Comparison of ENCODE assay signal across 1 cellular context in genomic region chr2:165953655-165954606, GRCh38.
TF ChIP-seq lines count a peak whose summit lies in the region.

TTC21B (minus strand) TSS chr2:165953776; CDS start chr2:165953705, 71 bp downstream.

TF ChIP-seq in HepG2, 621 proteins besides CTCF, POLR2A, EP300 and RAD21 (continued from another document and continues in another):
- TF ChIP-seq, protein P1, sequence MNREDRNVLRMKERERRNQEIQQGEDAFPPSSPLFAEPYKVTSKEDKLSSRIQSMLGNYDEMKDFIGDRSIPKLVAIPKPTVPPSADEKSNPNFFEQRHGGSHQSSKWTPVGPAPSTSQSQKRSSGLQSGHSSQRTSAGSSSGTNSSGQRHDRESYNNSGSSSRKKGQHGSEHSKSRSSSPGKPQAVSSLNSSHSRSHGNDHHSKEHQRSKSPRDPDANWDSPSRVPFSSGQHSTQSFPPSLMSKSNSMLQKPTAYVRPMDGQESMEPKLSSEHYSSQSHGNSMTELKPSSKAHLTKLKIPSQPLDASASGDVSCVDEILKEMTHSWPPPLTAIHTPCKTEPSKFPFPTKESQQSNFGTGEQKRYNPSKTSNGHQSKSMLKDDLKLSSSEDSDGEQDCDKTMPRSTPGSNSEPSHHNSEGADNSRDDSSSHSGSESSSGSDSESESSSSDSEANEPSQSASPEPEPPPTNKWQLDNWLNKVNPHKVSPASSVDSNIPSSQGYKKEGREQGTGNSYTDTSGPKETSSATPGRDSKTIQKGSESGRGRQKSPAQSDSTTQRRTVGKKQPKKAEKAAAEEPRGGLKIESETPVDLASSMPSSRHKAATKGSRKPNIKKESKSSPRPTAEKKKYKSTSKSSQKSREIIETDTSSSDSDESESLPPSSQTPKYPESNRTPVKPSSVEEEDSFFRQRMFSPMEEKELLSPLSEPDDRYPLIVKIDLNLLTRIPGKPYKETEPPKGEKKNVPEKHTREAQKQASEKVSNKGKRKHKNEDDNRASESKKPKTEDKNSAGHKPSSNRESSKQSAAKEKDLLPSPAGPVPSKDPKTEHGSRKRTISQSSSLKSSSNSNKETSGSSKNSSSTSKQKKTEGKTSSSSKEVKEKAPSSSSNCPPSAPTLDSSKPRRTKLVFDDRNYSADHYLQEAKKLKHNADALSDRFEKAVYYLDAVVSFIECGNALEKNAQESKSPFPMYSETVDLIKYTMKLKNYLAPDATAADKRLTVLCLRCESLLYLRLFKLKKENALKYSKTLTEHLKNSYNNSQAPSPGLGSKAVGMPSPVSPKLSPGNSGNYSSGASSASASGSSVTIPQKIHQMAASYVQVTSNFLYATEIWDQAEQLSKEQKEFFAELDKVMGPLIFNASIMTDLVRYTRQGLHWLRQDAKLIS (CRISPR knock-in tag; IDR thresholded peaks at IDR 0.05), result no peak
- TF ChIP-seq ZNF326 (CRISPR knock-in tag; IDR thresholded peaks at IDR 0.05; ENCODE audit: borderline replicate concordance) (no peak), TGIF2 (CRISPR knock-in tag; IDR thresholded peaks at IDR 0.05) (no peak; the same call in 1 of the 2 replicates), ZNF230 (CRISPR knock-in tag; IDR thresholded peaks at IDR 0.05) (peak; percentile 71), ASH2L (IDR thresholded peaks at IDR 0.05; ENCODE audit: insufficient read length, low read depth, low read length) (peak; percentile 97), RBM22 (optimal IDR thresholded peaks at IDR 0.05; ENCODE audit: low read length) (peak; percentile 58), ZNF121 (CRISPR knock-in tag; IDR thresholded peaks at IDR 0.05) (peak; percentile 76), ZNF263 (CRISPR knock-in tag; IDR thresholded peaks at IDR 0.05) (peak; percentile 65), MLX (CRISPR knock-in tag; IDR thresholded peaks at IDR 0.05) (peak; percentile 53), HMGXB4 (CRISPR knock-in tag; IDR thresholded peaks at IDR 0.05; ENCODE audit: borderline replicate concordance in 1 of 2, low read depth in 1 of 2) (peak; percentile 94 to 98), MEIS2 (CRISPR knock-in tag; IDR thresholded peaks at IDR 0.05) (peak; percentile 93), ZSCAN30 (CRISPR knock-in tag; IDR thresholded peaks at IDR 0.05) (no peak), ZNF850 (CRISPR knock-in tag; conservative IDR thresholded peaks at IDR 0.05) (no peak), ZNF724P (CRISPR knock-in tag; IDR thresholded peaks at IDR 0.05; ENCODE audit: borderline replicate concordance) (peak; percentile 87), GZF1 (CRISPR knock-in tag; IDR thresholded peaks at IDR 0.05) (peak; percentile 95), ZNF431 (CRISPR knock-in tag; IDR thresholded peaks at IDR 0.05; ENCODE audit: borderline replicate concordance, low read depth) (peak; percentile 85), KAT8 (CRISPR knock-in tag; IDR thresholded peaks at IDR 0.05) (peak; percentile 90), UBTF (CRISPR knock-in tag; IDR thresholded peaks at IDR 0.05) (peak; percentile 99), ZBTB42 (CRISPR knock-in tag; IDR thresholded peaks at IDR 0.05) (peak; percentile 65; the same call in 1 of the 2 replicates), ZNF234 (CRISPR knock-in tag; conservative IDR thresholded peaks at IDR 0.05) (no peak), RXRA (CRISPR knock-in tag; IDR thresholded peaks at IDR 0.05) (peak; percentile 90), ZNF780A (CRISPR knock-in tag; IDR thresholded peaks at IDR 0.05) (peak; percentile 70; the same call in 1 of the 2 replicates), TRIM24 (CRISPR knock-in tag; IDR thresholded peaks at IDR 0.05) (no peak), ZNF382 (CRISPR knock-in tag; IDR thresholded peaks at IDR 0.05; ENCODE audit: borderline replicate concordance) (no peak), ZNF644 (CRISPR knock-in tag; IDR thresholded peaks at IDR 0.05; ENCODE audit: low read depth) (no peak; the same call in 1 of the 2 replicates), KDM5B (CRISPR knock-in tag; IDR thresholded peaks at IDR 0.05; ENCODE audit: borderline replicate concordance) (peak; percentile 93; the same call in 1 of the 2 replicates), ARID2 (CRISPR knock-in tag; IDR thresholded peaks at IDR 0.05; ENCODE audit: borderline replicate concordance) (peak; percentile 74; the same call in 1 of the 2 replicates), KLF16 (CRISPR knock-in tag; IDR thresholded peaks at IDR 0.05) (peak; percentile 14 to 82; a peak in 3 of 4 replicates), FOXK2 (IDR thresholded peaks at IDR 0.05) (no peak), SALL1 (CRISPR knock-in tag; IDR thresholded peaks at IDR 0.05) (peak; percentile 83)
- TF ChIP-seq, protein P2, sequence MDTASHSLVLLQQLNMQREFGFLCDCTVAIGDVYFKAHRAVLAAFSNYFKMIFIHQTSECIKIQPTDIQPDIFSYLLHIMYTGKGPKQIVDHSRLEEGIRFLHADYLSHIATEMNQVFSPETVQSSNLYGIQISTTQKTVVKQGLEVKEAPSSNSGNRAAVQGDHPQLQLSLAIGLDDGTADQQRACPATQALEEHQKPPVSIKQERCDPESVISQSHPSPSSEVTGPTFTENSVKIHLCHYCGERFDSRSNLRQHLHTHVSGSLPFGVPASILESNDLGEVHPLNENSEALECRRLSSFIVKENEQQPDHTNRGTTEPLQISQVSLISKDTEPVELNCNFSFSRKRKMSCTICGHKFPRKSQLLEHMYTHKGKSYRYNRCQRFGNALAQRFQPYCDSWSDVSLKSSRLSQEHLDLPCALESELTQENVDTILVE (CRISPR knock-in tag; IDR thresholded peaks at IDR 0.05), result no peak
- TF ChIP-seq, protein P3, sequence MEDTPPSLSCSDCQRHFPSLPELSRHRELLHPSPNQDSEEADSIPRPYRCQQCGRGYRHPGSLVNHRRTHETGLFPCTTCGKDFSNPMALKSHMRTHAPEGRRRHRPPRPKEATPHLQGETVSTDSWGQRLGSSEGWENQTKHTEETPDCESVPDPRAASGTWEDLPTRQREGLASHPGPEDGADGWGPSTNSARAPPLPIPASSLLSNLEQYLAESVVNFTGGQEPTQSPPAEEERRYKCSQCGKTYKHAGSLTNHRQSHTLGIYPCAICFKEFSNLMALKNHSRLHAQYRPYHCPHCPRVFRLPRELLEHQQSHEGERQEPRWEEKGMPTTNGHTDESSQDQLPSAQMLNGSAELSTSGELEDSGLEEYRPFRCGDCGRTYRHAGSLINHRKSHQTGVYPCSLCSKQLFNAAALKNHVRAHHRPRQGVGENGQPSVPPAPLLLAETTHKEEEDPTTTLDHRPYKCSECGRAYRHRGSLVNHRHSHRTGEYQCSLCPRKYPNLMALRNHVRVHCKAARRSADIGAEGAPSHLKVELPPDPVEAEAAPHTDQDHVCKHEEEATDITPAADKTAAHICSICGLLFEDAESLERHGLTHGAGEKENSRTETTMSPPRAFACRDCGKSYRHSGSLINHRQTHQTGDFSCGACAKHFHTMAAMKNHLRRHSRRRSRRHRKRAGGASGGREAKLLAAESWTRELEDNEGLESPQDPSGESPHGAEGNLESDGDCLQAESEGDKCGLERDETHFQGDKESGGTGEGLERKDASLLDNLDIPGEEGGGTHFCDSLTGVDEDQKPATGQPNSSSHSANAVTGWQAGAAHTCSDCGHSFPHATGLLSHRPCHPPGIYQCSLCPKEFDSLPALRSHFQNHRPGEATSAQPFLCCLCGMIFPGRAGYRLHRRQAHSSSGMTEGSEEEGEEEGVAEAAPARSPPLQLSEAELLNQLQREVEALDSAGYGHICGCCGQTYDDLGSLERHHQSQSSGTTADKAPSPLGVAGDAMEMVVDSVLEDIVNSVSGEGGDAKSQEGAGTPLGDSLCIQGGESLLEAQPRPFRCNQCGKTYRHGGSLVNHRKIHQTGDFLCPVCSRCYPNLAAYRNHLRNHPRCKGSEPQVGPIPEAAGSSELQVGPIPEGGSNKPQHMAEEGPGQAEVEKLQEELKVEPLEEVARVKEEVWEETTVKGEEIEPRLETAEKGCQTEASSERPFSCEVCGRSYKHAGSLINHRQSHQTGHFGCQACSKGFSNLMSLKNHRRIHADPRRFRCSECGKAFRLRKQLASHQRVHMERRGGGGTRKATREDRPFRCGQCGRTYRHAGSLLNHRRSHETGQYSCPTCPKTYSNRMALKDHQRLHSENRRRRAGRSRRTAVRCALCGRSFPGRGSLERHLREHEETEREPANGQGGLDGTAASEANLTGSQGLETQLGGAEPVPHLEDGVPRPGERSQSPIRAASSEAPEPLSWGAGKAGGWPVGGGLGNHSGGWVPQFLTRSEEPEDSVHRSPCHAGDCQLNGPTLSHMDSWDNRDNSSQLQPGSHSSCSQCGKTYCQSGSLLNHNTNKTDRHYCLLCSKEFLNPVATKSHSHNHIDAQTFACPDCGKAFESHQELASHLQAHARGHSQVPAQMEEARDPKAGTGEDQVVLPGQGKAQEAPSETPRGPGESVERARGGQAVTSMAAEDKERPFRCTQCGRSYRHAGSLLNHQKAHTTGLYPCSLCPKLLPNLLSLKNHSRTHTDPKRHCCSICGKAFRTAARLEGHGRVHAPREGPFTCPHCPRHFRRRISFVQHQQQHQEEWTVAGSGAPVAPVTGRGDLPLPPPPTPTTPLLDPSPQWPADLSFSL (CRISPR knock-in tag; IDR thresholded peaks at IDR 0.05), result no peak
- TF ChIP-seq, protein P4, sequence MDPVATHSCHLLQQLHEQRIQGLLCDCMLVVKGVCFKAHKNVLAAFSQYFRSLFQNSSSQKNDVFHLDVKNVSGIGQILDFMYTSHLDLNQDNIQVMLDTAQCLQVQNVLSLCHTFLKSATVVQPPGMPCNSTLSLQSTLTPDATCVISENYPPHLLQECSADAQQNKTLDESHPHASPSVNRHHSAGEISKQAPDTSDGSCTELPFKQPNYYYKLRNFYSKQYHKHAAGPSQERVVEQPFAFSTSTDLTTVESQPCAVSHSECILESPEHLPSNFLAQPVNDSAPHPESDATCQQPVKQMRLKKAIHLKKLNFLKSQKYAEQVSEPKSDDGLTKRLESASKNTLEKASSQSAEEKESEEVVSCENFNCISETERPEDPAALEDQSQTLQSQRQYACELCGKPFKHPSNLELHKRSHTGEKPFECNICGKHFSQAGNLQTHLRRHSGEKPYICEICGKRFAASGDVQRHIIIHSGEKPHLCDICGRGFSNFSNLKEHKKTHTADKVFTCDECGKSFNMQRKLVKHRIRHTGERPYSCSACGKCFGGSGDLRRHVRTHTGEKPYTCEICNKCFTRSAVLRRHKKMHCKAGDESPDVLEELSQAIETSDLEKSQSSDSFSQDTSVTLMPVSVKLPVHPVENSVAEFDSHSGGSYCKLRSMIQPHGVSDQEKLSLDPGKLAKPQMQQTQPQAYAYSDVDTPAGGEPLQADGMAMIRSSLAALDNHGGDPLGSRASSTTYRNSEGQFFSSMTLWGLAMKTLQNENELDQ (CRISPR knock-in tag; IDR thresholded peaks at IDR 0.05; ENCODE audit: borderline replicate concordance), result no peak
- TF ChIP-seq, protein P5, sequence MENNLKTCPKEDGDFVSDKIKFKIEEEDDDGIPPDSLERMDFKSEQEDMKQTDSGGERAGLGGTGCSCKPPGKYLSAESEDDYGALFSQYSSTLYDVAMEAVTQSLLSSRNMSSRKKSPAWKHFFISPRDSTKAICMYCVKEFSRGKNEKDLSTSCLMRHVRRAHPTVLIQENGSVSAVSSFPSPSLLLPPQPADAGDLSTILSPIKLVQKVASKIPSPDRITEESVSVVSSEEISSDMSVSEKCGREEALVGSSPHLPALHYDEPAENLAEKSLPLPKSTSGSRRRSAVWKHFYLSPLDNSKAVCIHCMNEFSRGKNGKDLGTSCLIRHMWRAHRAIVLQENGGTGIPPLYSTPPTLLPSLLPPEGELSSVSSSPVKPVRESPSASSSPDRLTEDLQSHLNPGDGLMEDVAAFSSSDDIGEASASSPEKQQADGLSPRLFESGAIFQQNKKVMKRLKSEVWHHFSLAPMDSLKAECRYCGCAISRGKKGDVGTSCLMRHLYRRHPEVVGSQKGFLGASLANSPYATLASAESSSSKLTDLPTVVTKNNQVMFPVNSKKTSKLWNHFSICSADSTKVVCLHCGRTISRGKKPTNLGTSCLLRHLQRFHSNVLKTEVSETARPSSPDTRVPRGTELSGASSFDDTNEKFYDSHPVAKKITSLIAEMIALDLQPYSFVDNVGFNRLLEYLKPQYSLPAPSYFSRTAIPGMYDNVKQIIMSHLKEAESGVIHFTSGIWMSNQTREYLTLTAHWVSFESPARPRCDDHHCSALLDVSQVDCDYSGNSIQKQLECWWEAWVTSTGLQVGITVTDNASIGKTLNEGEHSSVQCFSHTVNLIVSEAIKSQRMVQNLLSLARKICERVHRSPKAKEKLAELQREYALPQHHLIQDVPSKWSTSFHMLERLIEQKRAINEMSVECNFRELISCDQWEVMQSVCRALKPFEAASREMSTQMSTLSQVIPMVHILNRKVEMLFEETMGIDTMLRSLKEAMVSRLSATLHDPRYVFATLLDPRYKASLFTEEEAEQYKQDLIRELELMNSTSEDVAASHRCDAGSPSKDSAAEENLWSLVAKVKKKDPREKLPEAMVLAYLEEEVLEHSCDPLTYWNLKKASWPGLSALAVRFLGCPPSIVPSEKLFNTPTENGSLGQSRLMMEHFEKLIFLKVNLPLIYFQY (CRISPR knock-in tag; IDR thresholded peaks at IDR 0.05; ENCODE audit: borderline replicate concordance), result peak; percentile 84
